In genomic region chr19:46078573-46079332, GRCh38 we compare ENCODE assay signal across 1 cellular context.
TF ChIP-seq lines count a peak whose summit lies in the region.

No MANE protein-coding gene starts in this region.

TF ChIP-seq in A549, 52 proteins besides CTCF, POLR2A, EP300 and RAD21 (continued from another document):
- TF ChIP-seq, protein P1, sequence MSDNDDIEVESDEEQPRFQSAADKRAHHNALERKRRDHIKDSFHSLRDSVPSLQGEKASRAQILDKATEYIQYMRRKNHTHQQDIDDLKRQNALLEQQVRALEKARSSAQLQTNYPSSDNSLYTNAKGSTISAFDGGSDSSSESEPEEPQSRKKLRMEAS (IDR thresholded peaks at IDR 0.05): 0 out of 2 replicates have a peak, but pooled peaks have one; percentile 24
